In genomic region chr1:112870887-112871646, GRCh38 we compare ENCODE assay signal across 16 cellular contexts.
DNase-seq lines count a peak whose midpoint lies in the region; ATAC-seq and TF ChIP-seq lines count a peak whose summit lies in the region.
"Had no signal": no experiment of that assay in that cellular context is flagged by ENCODE, and none has a peak within 500 bp of the region (broad histone marks: within the 10 kb centered on the region; RNA-seq: fewer than 3 reads in every experiment).

No MANE protein-coding gene starts in this region.

- H4K12ac ChIP-seq in trophoblast cell (ENCODE audit: low read depth, low read length): no peak overlapping the region

- no peak overlapping the region for H3K18ac ChIP-seq in trophoblast cell (ENCODE audit: low read length)

- DNase-seq in NCI-H1417 (lab: John Stamatoyannopoulos, UW) (peak in 2 of 3 experiments; percentile 76 to 95), NCI-H2227 (lab: John Stamatoyannopoulos, UW; ENCODE audit: unreplicated experiment) (peak; percentile 84), trophoblast cell (no peak), superior temporal gyrus (ENCODE audit: extremely low spot score) (no peak), Peyer's patch (no peak)
- DNase-seq in activated CD4-positive, CD25-positive, alpha-beta regulatory T cell treated with anti-CD3 and anti-CD28 coated beads, Interleukin-2, amount 50 U/mL, for 72 hours: no peak
- DNase-seq: CD8-positive, alpha-beta memory T cell; DMS 273 treated with DMSO at 0.1 percent for 48 hours; Karpas-422; MM.1S; NCI-H1694; NCI-H2171; NCI-H510A had no signal

- no peaks in the 10 kb centered on the region for H3K36me3 Mint-ChIP-seq in dendritic cell treated with granulocyte-macrophage colony-stimulating factor and Interleukin-4, amounts not matched to agents 40 ng/mL and 50 ng/mL, for 4 days (ENCODE audit: low read depth)
- H3K36me3 Mint-ChIP-seq: CD8-positive, alpha-beta memory T cell had no signal

- peak overlapping the region; percentile 10 for H2AK5ac ChIP-seq in trophoblast cell (ENCODE audit: low read length)

- H2BK120ac ChIP-seq in trophoblast cell (ENCODE audit: insufficient read depth, low read length, poor library complexity): peak overlapping the region; percentile 74

- no peaks in the 10 kb centered on the region for H3K9me3 Mint-ChIP-seq in dendritic cell treated with granulocyte-macrophage colony-stimulating factor and Interleukin-4, amounts not matched to agents 40 ng/mL and 50 ng/mL, for 4 days
- H3K9me3 Mint-ChIP-seq: CD8-positive, alpha-beta memory T cell had no signal

- H3K27ac ChIP-seq in trophoblast cell (ENCODE audit: low read depth, low read length) (peak overlapping the region; percentile 61), Peyer's patch (peak overlapping the region in 2 of 4 donors; percentile 5 to 67)

- H3K4me1 ChIP-seq in trophoblast cell (ENCODE audit: control insufficient read depth in 1 of 2, insufficient read depth in 2 of 2, low read length in 2 of 2) (peaks cover 13 to 21% of the 10 kb centered on the region in 2 experiments), Peyer's patch (peaks cover 0 to 4% (median 0%) of the 10 kb centered on the region in 4 donors)

- TF ChIP-seq CTCF in Peyer's patch (IDR thresholded peaks at IDR 0.05): no peak

- peak overlapping the region; percentile 49 for H2BK5ac ChIP-seq in trophoblast cell (ENCODE audit: low read depth, low read length, poor library complexity)

- H3K27me3 ChIP-seq in trophoblast cell (ENCODE audit: insufficient read depth, low read length): no peaks in the 10 kb centered on the region
- H3K27me3 ChIP-seq in Peyer's patch: no peaks in the 10 kb centered on the region

- H3K27me3 Mint-ChIP-seq in dendritic cell treated with granulocyte-macrophage colony-stimulating factor and Interleukin-4, amounts not matched to agents 40 ng/mL and 50 ng/mL, for 4 days: peaks cover 4% of the 10 kb centered on the region

- no CpG with 5 or more reads among the region's 5 CpGs for WGBS in trophoblast cell (ENCODE audit: extremely low coverage, insufficient coverage, insufficient read length)

- peak overlapping the region; percentile 65 for H3K27ac Mint-ChIP-seq in dendritic cell treated with granulocyte-macrophage colony-stimulating factor and Interleukin-4, amounts not matched to agents 40 ng/mL and 50 ng/mL, for 4 days

- no peak overlapping the region for H3K23ac ChIP-seq in trophoblast cell (ENCODE audit: low read length)

- no peak for TF ChIP-seq POLR2A in Peyer's patch (IDR thresholded peaks at IDR 0.05)

- no peak overlapping the region for H3K9ac ChIP-seq in trophoblast cell (ENCODE audit: low read length)

- no peak overlapping the region for H3K4me2 ChIP-seq in trophoblast cell (ENCODE audit: low read length)

- peaks cover 5% of the 10 kb centered on the region for H3K79me2 ChIP-seq in trophoblast cell (ENCODE audit: control insufficient read depth, insufficient read depth, low read length, poor library complexity)

- peak overlapping the region; percentile 25 for H4K8ac ChIP-seq in trophoblast cell (ENCODE audit: low read depth, low read length)

- H3K4me3 Mint-ChIP-seq in dendritic cell treated with granulocyte-macrophage colony-stimulating factor and Interleukin-4, amounts not matched to agents 40 ng/mL and 50 ng/mL, for 4 days: no peak overlapping the region
- H3K4me3 Mint-ChIP-seq: CD8-positive, alpha-beta memory T cell had no signal

- H2BK12ac ChIP-seq in trophoblast cell (ENCODE audit: low read length): peak overlapping the region; percentile 33

- intact Hi-C loops in dendritic cell treated with granulocyte-macrophage colony-stimulating factor and Interleukin-4, amounts not matched to agents 40 ng/mL and 50 ng/mL, for 4 days (cut with micrococcal nuclease): no loop called here

- peak overlapping the region; percentile 93 for H4K91ac ChIP-seq in trophoblast cell (ENCODE audit: low read depth, low read length)

- H3K79me1 ChIP-seq in trophoblast cell (ENCODE audit: low read length): peaks cover 27% of the 10 kb centered on the region

- H3K9me3 ChIP-seq in trophoblast cell (ENCODE audit: insufficient read depth, low read depth, low read length) (no peaks in the 10 kb centered on the region), Peyer's patch (no peaks in the 10 kb centered on the region)

- H3K4me1 Mint-ChIP-seq in dendritic cell treated with granulocyte-macrophage colony-stimulating factor and Interleukin-4, amounts not matched to agents 40 ng/mL and 50 ng/mL, for 4 days (ENCODE audit: low read depth): peaks cover 45% of the 10 kb centered on the region
- H3K4me1 Mint-ChIP-seq: CD8-positive, alpha-beta memory T cell had no signal

- H3K4ac ChIP-seq in trophoblast cell (ENCODE audit: low read depth, low read length): no peak overlapping the region

- peak overlapping the region; percentile 27 for H3K14ac ChIP-seq in trophoblast cell (ENCODE audit: low read length)

- ATAC-seq in HG03457 (IDR thresholded peaks at IDR 0.05; ENCODE audit: unreplicated experiment): no peak
- ATAC-seq: HepG2 had no signal

- no peak overlapping the region for H2AFZ ChIP-seq in trophoblast cell (ENCODE audit: insufficient read depth, low read length, poor library complexity)

- H3K4me3 ChIP-seq in trophoblast cell (ENCODE audit: low read depth, low read length) (no peak overlapping the region), Peyer's patch (no peak overlapping the region)

- H3K36me3 ChIP-seq in trophoblast cell (ENCODE audit: control insufficient read depth in 1 of 2, insufficient read depth in 2 of 2, low read length in 2 of 2) (peaks cover 0 to 2% of the 10 kb centered on the region in 2 experiments), Peyer's patch (no peaks in the 10 kb centered on the region)

Comparison
In these comparisons a context has a peak if more than half of its experiments do, and no peak if none do; other contexts are left out.
1. DNase-seq: peak in NCI-H1417 (2 of 3) and NCI-H2227 (single experiment); none in trophoblast cell (0 of 2), superior temporal gyrus (single experiment), Peyer's patch (0 of 3) and activated CD4-positive, CD25-positive, alpha-beta regulatory T cell treated with anti-CD3 and anti-CD28 coated beads, Interleukin-2, amount 50 U/mL, for 72 hours (single experiment).